Comparison of ENCODE assay signal across 8 cellular contexts in genomic region chr17:81346090-81346907, GRCh38. TPM values are rescaled to one million over a fixed set of nuclear protein-coding genes. Genes with fewer than 3 reads are reported as not detected.
DNase-seq lines count a peak whose midpoint lies in the region; ATAC-seq and TF ChIP-seq lines count a peak whose summit lies in the region.

No MANE protein-coding gene starts in this region.

- H3K4me3 ChIP-seq in GM08714 (ENCODE audit: low read length) = peak overlapping the region; percentile 38; the same call in 1 of the 2 replicates
- H3K4me3 ChIP-seq in left ventricle myocardium inferior = peak overlapping the region; percentile 77
- peak overlapping the region; percentile 83 to 90 for H3K4me3 ChIP-seq in prostate gland
- peak overlapping the region; percentile 88 for H3K4me3 ChIP-seq in upper lobe of right lung

- WGBS in prostate gland = 4% methylated on average over 70 of the region's 91 CpGs

- TF ChIP-seq CTCF in left ventricle myocardium inferior (IDR thresholded peaks at IDR 0.05; ENCODE audit: borderline replicate concordance) (no peak), prostate gland (IDR thresholded peaks at IDR 0.05) (no peak), upper lobe of right lung (IDR thresholded peaks at IDR 0.05) (no peak)

- H3K36me3 ChIP-seq in left ventricle myocardium inferior (no peaks in the 10 kb centered on the region), prostate gland (no peaks in the 10 kb centered on the region), upper lobe of right lung (no peaks in the 10 kb centered on the region)

- peak; percentile 98 for TF ChIP-seq POLR2A in prostate gland (IDR thresholded peaks at IDR 0.05)

- intact Hi-C loops in left ventricle myocardium inferior (cut with micrococcal nuclease) = no loop called here
- intact Hi-C loops in prostate gland (cut with DNase I) = no loop called here
- intact Hi-C loops in upper lobe of right lung (cut with DNase I) = no loop called here

- H3K9me3 ChIP-seq in left ventricle myocardium inferior (replicated peaks) (no peaks in the 10 kb centered on the region), prostate gland (no peaks in the 10 kb centered on the region), upper lobe of right lung (no peaks in the 10 kb centered on the region)

- H3K27me3 Mint-ChIP-seq in T-helper 1 cell treated with Interleukin-12 subunit alpha and Interleukin-12 subunit beta and Interleukin-4 antibody, amounts not matched to agents 30 μg/mL and 1 μg/mL, for 36 hours (ENCODE audit: low read depth) = peaks cover 63% of the 10 kb centered on the region

- H3K27me3 ChIP-seq in left ventricle myocardium inferior (ENCODE audit: low read depth) (peaks cover 29% of the 10 kb centered on the region), prostate gland (replicated peaks; ENCODE audit: insufficient read depth) (no peaks in the 10 kb centered on the region), upper lobe of right lung (no peaks in the 10 kb centered on the region)

- H3K4me1 ChIP-seq in left ventricle myocardium inferior (peaks cover 61% of the 10 kb centered on the region), prostate gland (replicated peaks) (no peaks in the 10 kb centered on the region), upper lobe of right lung (peaks cover 16% of the 10 kb centered on the region)

- peaks cover 4% of the 10 kb centered on the region for H3K36me3 Mint-ChIP-seq in T-helper 1 cell treated with Interleukin-12 subunit alpha and Interleukin-12 subunit beta and Interleukin-4 antibody, amounts not matched to agents 30 μg/mL and 1 μg/mL, for 36 hours (ENCODE audit: low read depth)

- peak overlapping the region; percentile 48 for H3K4me3 Mint-ChIP-seq in T-helper 1 cell treated with Interleukin-12 subunit alpha and Interleukin-12 subunit beta and Interleukin-4 antibody, amounts not matched to agents 30 μg/mL and 1 μg/mL, for 36 hours

- no peaks in the 10 kb centered on the region for H3K9me3 Mint-ChIP-seq in T-helper 1 cell treated with Interleukin-12 subunit alpha and Interleukin-12 subunit beta and Interleukin-4 antibody, amounts not matched to agents 30 μg/mL and 1 μg/mL, for 36 hours

- DNase-seq in NCI-H146 treated with DMSO at 0.1 percent for 48 hours (lab: John Stamatoyannopoulos, UW; ENCODE audit: unreplicated experiment) = peak; percentile 80
- peak; percentile 62 to 99 (median 96) for DNase-seq in amygdala (lab: John Stamatoyannopoulos, UW)
- DNase-seq in left ventricle myocardium inferior = peak; percentile 99
- DNase-seq in prostate gland (ENCODE audit: low spot score) = peak; percentile 99
- peak; percentile 100 for DNase-seq in upper lobe of right lung

- peak; percentile 69 for ATAC-seq in HG02763 (IDR thresholded peaks at IDR 0.05; ENCODE audit: unreplicated experiment)
- peak; percentile 86 for ATAC-seq in upper lobe of right lung

- peaks cover 5% of the 10 kb centered on the region for H3K4me1 Mint-ChIP-seq in T-helper 1 cell treated with Interleukin-12 subunit alpha and Interleukin-12 subunit beta and Interleukin-4 antibody, amounts not matched to agents 30 μg/mL and 1 μg/mL, for 36 hours (ENCODE audit: low read depth)

- H3K27ac ChIP-seq in left ventricle myocardium inferior (replicated peaks) (peak overlapping the region; percentile 96), prostate gland (peak overlapping the region; percentile 99 to 100), upper lobe of right lung (peak overlapping the region; percentile 85)

- no peak overlapping the region for H3K27ac Mint-ChIP-seq in T-helper 1 cell treated with Interleukin-12 subunit alpha and Interleukin-12 subunit beta and Interleukin-4 antibody, amounts not matched to agents 30 μg/mL and 1 μg/mL, for 36 hours

RNA-seq across cellular contexts. Expression of gene BAHCC1, which starts 49.0 kb away (rescaled TPM):
- total RNA-seq in left ventricle myocardium inferior (7.3 TPM), prostate gland (10 to 100 TPM; 11.4 to 28.9 TPM), upper lobe of right lung (23.3 TPM)

RNA-seq across cellular contexts. Expression of gene SLC38A10, which starts 51.2 kb away (rescaled TPM):
- 50.1 TPM for total RNA-seq in left ventricle myocardium inferior
- 100 to 1,000 TPM; 104 to 167 TPM for total RNA-seq in prostate gland
- total RNA-seq in upper lobe of right lung = 87.3 TPM

Comparison
In these comparisons a context has a peak if more than half of its experiments do, and no peak if none do; other contexts are left out.
1. Peak in every context shown above with its lines: DNase-seq, ATAC-seq, H3K4me3 ChIP-seq and H3K27ac ChIP-seq.
2. H3K4me3 ChIP-seq: peak in every context shown above with its lines; median percentile 88 in upper lobe of right lung; 86 in prostate gland; 77 in left ventricle myocardium inferior; 38 in GM08714.